8 cellular contexts compared by ENCODE assay signal in genomic region chr15:74726774-74727164, GRCh38. TPM values are rescaled to one million over a fixed set of nuclear protein-coding genes. Genes with fewer than 3 reads are reported as not detected.
DNase-seq lines count a peak whose midpoint lies in the region; ATAC-seq and TF ChIP-seq lines count a peak whose summit lies in the region.

No MANE protein-coding gene starts in this region.

- ATAC-seq in HG03354 (IDR thresholded peaks at IDR 0.05; ENCODE audit: poor library complexity, severe bottlenecking, unreplicated experiment) (no peak), GM19328 (IDR thresholded peaks at IDR 0.05; ENCODE audit: unreplicated experiment) (no peak)

- peak overlapping the region; percentile 14 for H3K27ac Mint-ChIP-seq in T-helper 2 cell treated with Interferon-gamma antibody and Interleukin-4, amounts not matched to agents 5 μg/mL and 100 μg/mL, for 36 hours

- no peak for TF ChIP-seq POLR2A in sigmoid colon (IDR thresholded peaks at IDR 0.05)

- peaks cover 9% of the 10 kb centered on the region for H3K4me1 Mint-ChIP-seq in T-helper 2 cell treated with Interferon-gamma antibody and Interleukin-4, amounts not matched to agents 5 μg/mL and 100 μg/mL, for 36 hours (ENCODE audit: low read depth)

- TF ChIP-seq CTCF in fibroblast of the aortic adventitia (IDR thresholded peaks at IDR 0.05; ENCODE audit: insufficient read depth, low read length): no peak
- TF ChIP-seq CTCF in sigmoid colon (IDR thresholded peaks at IDR 0.05): no peak

- no peaks in the 10 kb centered on the region for H3K36me3 ChIP-seq in sigmoid colon

- no peak for TF ChIP-seq EP300 in sigmoid colon (IDR thresholded peaks at IDR 0.05)

- no peak for DNase-seq in T-helper 2 cell treated with Interferon-gamma antibody and Interleukin-4, amounts not matched to agents 5 μg/mL and 100 μg/mL, for 36 hours (ENCODE audit: low spot score)
- DNase-seq in fibroblast of the aortic adventitia (ENCODE audit: low read depth): no peak
- DNase-seq in sigmoid colon: no peak
- no peak for DNase-seq in NCI-H1105 treated with DMSO at 0.1 percent for 48 hours (lab: John Stamatoyannopoulos, UW)
- DNase-seq in AG08396 (ENCODE audit: low spot score): no peak

- peak overlapping the region; percentile 30; the same call in 1 of the 2 replicates for H3K4me3 ChIP-seq in GM08714 (ENCODE audit: low read length)
- peak overlapping the region; percentile 62 for H3K4me3 ChIP-seq in fibroblast of the aortic adventitia (ENCODE audit: low read depth, low read length)
- peak overlapping the region; percentile 42 to 71 (median 56) for H3K4me3 ChIP-seq in sigmoid colon

- peaks cover 28% of the 10 kb centered on the region for H3K27me3 Mint-ChIP-seq in T-helper 2 cell treated with Interferon-gamma antibody and Interleukin-4, amounts not matched to agents 5 μg/mL and 100 μg/mL, for 36 hours (ENCODE audit: low read depth)

- peaks cover 0 to 25% (median 16%) of the 10 kb centered on the region in 4 donors for H3K4me1 ChIP-seq in sigmoid colon

- no peaks in the 10 kb centered on the region for H3K36me3 Mint-ChIP-seq in T-helper 2 cell treated with Interferon-gamma antibody and Interleukin-4, amounts not matched to agents 5 μg/mL and 100 μg/mL, for 36 hours (ENCODE audit: low read depth)

- intact Hi-C loops in sigmoid colon (cut with DNase I): no loop called here

- H3K27ac ChIP-seq in sigmoid colon: peak overlapping the region in 1 of 4 donors; percentile 28

- WGBS in sigmoid colon, 2 donors: 9 to 38% methylated on average over 24 of the region's 24 CpGs

- H3K4me3 Mint-ChIP-seq in T-helper 2 cell treated with Interferon-gamma antibody and Interleukin-4, amounts not matched to agents 5 μg/mL and 100 μg/mL, for 36 hours: peak overlapping the region; percentile 70

- no peaks in the 10 kb centered on the region for H3K9me3 ChIP-seq in sigmoid colon

- H3K9me3 Mint-ChIP-seq in T-helper 2 cell treated with Interferon-gamma antibody and Interleukin-4, amounts not matched to agents 5 μg/mL and 100 μg/mL, for 36 hours: no peaks in the 10 kb centered on the region

- H3K27me3 ChIP-seq in sigmoid colon: peaks cover 4 to 29% (median 20%) of the 10 kb centered on the region in 3 donors

RNA-seq across cellular contexts. Expression of gene CYP1A1, which starts 1.4 kb away (rescaled TPM):
- 0.63 TPM in 1 of 2 replicates, not detected in the other for total RNA-seq in fibroblast of the aortic adventitia (ENCODE audit: low replicate concordance)
- 1 to 10 TPM in 1 of 4 donors, under 1 TPM in 2, not detected in 1; 0.36 to 4.7 (median 0.49) TPM for total RNA-seq in sigmoid colon
- under 1 TPM in 2 of 3 donors, not detected in 1; 0.09 to 0.92 TPM for polyA plus RNA-seq in sigmoid colon

RNA-seq across cellular contexts. Expression of gene CYP1A2, which starts 21.9 kb away (rescaled TPM):
- total RNA-seq in fibroblast of the aortic adventitia (ENCODE audit: low replicate concordance) (not detected in 2 replicates), sigmoid colon (not detected)
- polyA plus RNA-seq in sigmoid colon: not detected

RNA-seq across cellular contexts. Expression of gene EDC3, which starts 30.9 kb away (rescaled TPM):
- total RNA-seq in fibroblast of the aortic adventitia (ENCODE audit: low replicate concordance) (11.3 and 16.6 TPM in 2 replicates), sigmoid colon (10 to 100 TPM; 11.7 to 20.2 (median 17.7) TPM)
- polyA plus RNA-seq in sigmoid colon: 10 to 100 TPM; 11.6 to 22.0 (median 12.0) TPM

RNA-seq across cellular contexts. Expression of gene CSK, which starts 55.1 kb away (rescaled TPM):
- 8.0 and 28.1 TPM in 2 replicates for total RNA-seq in fibroblast of the aortic adventitia (ENCODE audit: low replicate concordance)
- 10 to 100 TPM in 3 of 4 donors, 1 to 10 TPM in 1; 9.7 to 22.4 (median 14.2) TPM for total RNA-seq in sigmoid colon
- polyA plus RNA-seq in sigmoid colon: 100 to 1,000 TPM in 1 of 3 donors, 10 to 100 TPM in 2; 40.8 to 125 (median 55.0) TPM
